In genomic region chr1:156663178-156663577, GRCh38 we compare ENCODE assay signal across 9 cellular contexts. TPM values are rescaled to one million over a fixed set of nuclear protein-coding genes. Genes with fewer than 3 reads are reported as not detected.
A peak's percentile ranks its signal among the peaks of the same experiment; 100 is the strongest.
DNase-seq lines count a peak whose midpoint lies in the region; ATAC-seq and TF ChIP-seq lines count a peak whose summit lies in the region.
"Had no signal": no experiment of that assay in that cellular context is flagged by ENCODE, and none has a peak within 500 bp of the region (broad histone marks: within the 10 kb centered on the region; RNA-seq: fewer than 3 reads in every experiment).

No MANE protein-coding gene starts in this region.

- POLR2A ChIA-PET in activated CD4-positive, alpha-beta memory T cell treated with anti-CD3 and anti-CD28 coated beads, Interleukin-2, amount 10 ng/mL, durations not matched to agents 7 days and 5 days (lab: Charles Lee) = no interaction called here

- no peak overlapping the region for H3K4ac ChIP-seq in trophoblast cell (ENCODE audit: low read depth, low read length)

- H3K9me3 ChIP-seq in OCI-LY3 (ENCODE audit: insufficient read depth, low read length) (no peaks in the 10 kb centered on the region), trophoblast cell (ENCODE audit: insufficient read depth, low read depth, low read length) (no peaks in the 10 kb centered on the region)

- H2BK12ac ChIP-seq in trophoblast cell (ENCODE audit: low read length) = peak overlapping the region; percentile 72

- H3K9ac ChIP-seq in OCI-LY3 (ENCODE audit: low read length) (no peak overlapping the region), trophoblast cell (ENCODE audit: low read length) (no peak overlapping the region)

- peak overlapping the region; percentile 13 for H3K18ac ChIP-seq in trophoblast cell (ENCODE audit: low read length)

- H2BK120ac ChIP-seq in trophoblast cell (ENCODE audit: insufficient read depth, low read length, poor library complexity) = peak overlapping the region; percentile 82

- peaks cover 8% of the 10 kb centered on the region for H3K27me3 Mint-ChIP-seq in activated CD4-positive, alpha-beta memory T cell treated with anti-CD3 and anti-CD28 coated beads, Interleukin-2, amount 10 ng/mL, durations not matched to agents 7 days and 5 days

- no peak overlapping the region for H3K4me3 Mint-ChIP-seq in activated CD4-positive, alpha-beta memory T cell treated with anti-CD3 and anti-CD28 coated beads, Interleukin-2, amount 10 ng/mL, durations not matched to agents 7 days and 5 days

- peaks cover 3% of the 10 kb centered on the region for H3K36me3 Mint-ChIP-seq in activated CD4-positive, alpha-beta memory T cell treated with anti-CD3 and anti-CD28 coated beads, Interleukin-2, amount 10 ng/mL, durations not matched to agents 7 days and 5 days (ENCODE audit: low read depth)

- no peaks in the 10 kb centered on the region for H4K20me1 ChIP-seq in OCI-LY3 (ENCODE audit: insufficient read depth, low read length)

- H4K12ac ChIP-seq in trophoblast cell (ENCODE audit: low read depth, low read length) = no peak overlapping the region

- H4K8ac ChIP-seq in trophoblast cell (ENCODE audit: low read depth, low read length) = peak overlapping the region; percentile 34

- H3K79me2 ChIP-seq in OCI-LY3 (ENCODE audit: low read length) (no peaks in the 10 kb centered on the region), trophoblast cell (ENCODE audit: control insufficient read depth, insufficient read depth, low read length, poor library complexity) (peaks cover 7% of the 10 kb centered on the region)

- H3K23ac ChIP-seq in trophoblast cell (ENCODE audit: low read length) = no peak overlapping the region

- TF ChIP-seq CTCF in OCI-LY3 (IDR thresholded peaks at IDR 0.05; ENCODE audit: low read depth, low read length) (no peak), fibroblast of the aortic adventitia (IDR thresholded peaks at IDR 0.05; ENCODE audit: insufficient read depth, low read length) (no peak)

- H3K4me1 Mint-ChIP-seq in activated CD4-positive, alpha-beta memory T cell treated with anti-CD3 and anti-CD28 coated beads, Interleukin-2, amount 10 ng/mL, durations not matched to agents 7 days and 5 days = peaks cover 62% of the 10 kb centered on the region

- peak overlapping the region; percentile 85 for H2BK5ac ChIP-seq in trophoblast cell (ENCODE audit: low read depth, low read length, poor library complexity)

- CTCF ChIA-PET in activated CD4-positive, alpha-beta memory T cell treated with anti-CD3 and anti-CD28 coated beads, Interleukin-2, amount 10 ng/mL, durations not matched to agents 7 days and 5 days (lab: Charles Lee) = interaction anchor here (0.7 to 8.6 kb wide), 2 partner anchors 17 to 32 kb away, joined by 4 to 139 read pairs; partner anchors contain the start of gene NES

- H2AK5ac ChIP-seq in trophoblast cell (ENCODE audit: low read length) = peak overlapping the region; percentile 26

- ATAC-seq in GM21529 (IDR thresholded peaks at IDR 0.05; ENCODE audit: unreplicated experiment) (no peak), GM21447 (IDR thresholded peaks at IDR 0.05; ENCODE audit: unreplicated experiment) (no peak)

- no peak overlapping the region for H3K27ac Mint-ChIP-seq in activated CD4-positive, alpha-beta memory T cell treated with anti-CD3 and anti-CD28 coated beads, Interleukin-2, amount 10 ng/mL, durations not matched to agents 7 days and 5 days

- H3K4me2 ChIP-seq in OCI-LY3 (ENCODE audit: low read length) (0 out of 2 replicates have a peak overlapping the region, but pooled peaks have one; percentile 90), trophoblast cell (ENCODE audit: low read length) (no peak overlapping the region)

- DNase-seq in Daoy (ENCODE audit: low read depth) (peak; percentile 35), fibroblast of the aortic adventitia (ENCODE audit: low read depth) (peak; percentile 62), trophoblast cell (no peak), GM19238 (ENCODE audit: insufficient read length, low spot score) (no peak)
- no peak for DNase-seq in activated CD4-positive, alpha-beta memory T cell treated with anti-CD3 and anti-CD28 coated beads, Interleukin-2, amount 10 ng/mL, durations not matched to agents 7 days and 5 days
- DNase-seq: NCI-H226 had no signal

- H2AFZ ChIP-seq in OCI-LY3 (ENCODE audit: low read depth, low read length) = no peak overlapping the region
- H2AFZ ChIP-seq in trophoblast cell (ENCODE audit: insufficient read depth, low read length, poor library complexity) = peak overlapping the region; percentile 12

- H3K27me3 ChIP-seq in OCI-LY3 (ENCODE audit: low read depth, low read length) (peaks cover 18% of the 10 kb centered on the region), trophoblast cell (ENCODE audit: insufficient read depth, low read length) (no peaks in the 10 kb centered on the region)

- H3K36me3 ChIP-seq in OCI-LY3 (replicated peaks; ENCODE audit: low read depth, low read length) (no peaks in the 10 kb centered on the region), trophoblast cell (ENCODE audit: control insufficient read depth in 1 of 2, insufficient read depth in 2 of 2, low read length in 2 of 2) (no peaks in the 10 kb centered on the region)

- H3K27ac ChIP-seq in OCI-LY3 (ENCODE audit: low read length) (no peak overlapping the region), trophoblast cell (ENCODE audit: low read depth, low read length) (peak overlapping the region; percentile 92)

- peaks cover 68% of the 10 kb centered on the region for H3K79me1 ChIP-seq in trophoblast cell (ENCODE audit: low read length)

- H4K91ac ChIP-seq in trophoblast cell (ENCODE audit: low read depth, low read length) = peak overlapping the region; percentile 85

- no peaks in the 10 kb centered on the region for H3K9me3 Mint-ChIP-seq in activated CD4-positive, alpha-beta memory T cell treated with anti-CD3 and anti-CD28 coated beads, Interleukin-2, amount 10 ng/mL, durations not matched to agents 7 days and 5 days

- no CpG with 5 or more reads among the region's 5 CpGs for WGBS in trophoblast cell (ENCODE audit: extremely low coverage, insufficient coverage, insufficient read length)

- H3K14ac ChIP-seq in trophoblast cell (ENCODE audit: low read length) = peak overlapping the region; percentile 73

- H3K4me1 ChIP-seq in OCI-LY3 (ENCODE audit: low read length) = peaks cover 54% of the 10 kb centered on the region
- peaks cover 67 to 81% of the 10 kb centered on the region in 2 experiments for H3K4me1 ChIP-seq in trophoblast cell (ENCODE audit: control insufficient read depth in 1 of 2, insufficient read depth in 2 of 2, low read length in 2 of 2)

- H3K4me3 ChIP-seq in OCI-LY3 (ENCODE audit: low read length) (no peak overlapping the region), fibroblast of the aortic adventitia (ENCODE audit: low read depth, low read length) (no peak overlapping the region), trophoblast cell (ENCODE audit: low read depth, low read length) (no peak overlapping the region)

RNA-seq across cellular contexts. Expression of gene NES, which starts 14.0 kb away (rescaled TPM):
- 0.51 and 0.89 TPM in 2 replicates for total RNA-seq in Daoy (2014; rRNA removed; shearing (Covaris generic))
- total RNA-seq in fibroblast of the aortic adventitia (ENCODE audit: low replicate concordance) = 44.5 and 83.0 TPM in 2 replicates
- polyA plus RNA-seq in trophoblast cell (2013) = 71.4 and 71.6 TPM in 2 replicates
- total RNA-seq in activated CD4-positive, alpha-beta memory T cell treated with anti-CD3 and anti-CD28 coated beads, Interleukin-2, amount 10 ng/mL, durations not matched to agents 7 days and 5 days = not detected

RNA-seq across cellular contexts. Expression of gene BCAN, which starts 21.3 kb away (rescaled TPM):
- not detected in 2 replicates for total RNA-seq in Daoy (2014; rRNA removed; shearing (Covaris generic))
- total RNA-seq in fibroblast of the aortic adventitia (ENCODE audit: low replicate concordance) = not detected in 2 replicates
- 2.4 and 3.1 TPM in 2 replicates for polyA plus RNA-seq in trophoblast cell (2013)
- total RNA-seq in activated CD4-positive, alpha-beta memory T cell treated with anti-CD3 and anti-CD28 coated beads, Interleukin-2, amount 10 ng/mL, durations not matched to agents 7 days and 5 days = not detected

RNA-seq across cellular contexts. Expression of gene CRABP2, which starts 42.2 kb away (rescaled TPM):
- total RNA-seq in Daoy (2014; rRNA removed; shearing (Covaris generic)) = 21.4 and 36.0 TPM in 2 replicates
- total RNA-seq in fibroblast of the aortic adventitia (ENCODE audit: low replicate concordance) = 62.7 and 68.9 TPM in 2 replicates
- 273 TPM in 2 replicates for polyA plus RNA-seq in trophoblast cell (2013)
- total RNA-seq in activated CD4-positive, alpha-beta memory T cell treated with anti-CD3 and anti-CD28 coated beads, Interleukin-2, amount 10 ng/mL, durations not matched to agents 7 days and 5 days = 1 to 10 TPM in 1 of 2 experiments, under 1 TPM in 1; 0.58 to 1.2 TPM

RNA-seq across cellular contexts. Expression of gene HAPLN2, which starts 44.0 kb away (rescaled TPM):
- total RNA-seq in Daoy (2014; rRNA removed; shearing (Covaris generic)) = 0.23 TPM in 1 of 2 replicates, not detected in the other
- total RNA-seq in fibroblast of the aortic adventitia (ENCODE audit: low replicate concordance) = not detected in 2 replicates
- polyA plus RNA-seq in trophoblast cell (2013) = 0.06 TPM in 1 of 2 replicates, not detected in the other
- total RNA-seq in activated CD4-positive, alpha-beta memory T cell treated with anti-CD3 and anti-CD28 coated beads, Interleukin-2, amount 10 ng/mL, durations not matched to agents 7 days and 5 days = not detected

Comparison
In these comparisons a context has a peak if more than half of its experiments do, and no peak if none do; other contexts are left out.
1. DNase-seq: peak in Daoy (single experiment) and fibroblast of the aortic adventitia (single experiment); none in trophoblast cell (0 of 2), GM19238 (single experiment) and activated CD4-positive, alpha-beta memory T cell treated with anti-CD3 and anti-CD28 coated beads, Interleukin-2, amount 10 ng/mL, durations not matched to agents 7 days and 5 days (single experiment).
2. RNA of gene NES, which starts 14.0 kb away (total RNA-seq): 44.5 to 83.0 TPM in fibroblast of the aortic adventitia; 0.51 to 0.89 TPM in Daoy and not detected in activated CD4-positive, alpha-beta memory T cell treated with anti-CD3 and anti-CD28 coated beads, Interleukin-2, amount 10 ng/mL, durations not matched to agents 7 days and 5 days; every median in the first group is over 10 times any median in the second.
3. RNA of gene CRABP2, which starts 42.2 kb away (total RNA-seq): 62.7 to 68.9 TPM in fibroblast of the aortic adventitia and 21.4 to 36.0 TPM in Daoy; 0.58 to 1.2 TPM in activated CD4-positive, alpha-beta memory T cell treated with anti-CD3 and anti-CD28 coated beads, Interleukin-2, amount 10 ng/mL, durations not matched to agents 7 days and 5 days; every median in the first group is over 10 times any median in the second.